In the genomic region with DNA sequence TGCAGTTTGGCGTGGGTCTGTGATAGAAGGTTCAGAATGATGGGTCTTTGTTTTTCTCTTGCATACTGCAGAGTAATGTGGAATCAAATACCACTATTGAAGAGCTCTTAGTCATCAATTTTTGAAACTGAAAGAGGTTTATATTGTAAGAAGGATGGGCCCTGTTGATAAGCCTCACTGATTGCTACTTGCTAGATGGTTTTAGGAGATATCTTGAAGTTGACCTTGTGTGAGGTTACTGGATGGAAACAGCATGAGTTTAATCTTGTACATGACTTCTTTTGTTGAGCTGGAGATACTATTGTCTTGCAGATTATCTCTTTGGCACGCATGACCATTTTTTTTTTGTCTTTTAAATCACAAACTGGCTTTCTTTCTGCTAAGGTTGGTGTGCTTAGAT, we compare ENCODE assay signal across 11 cellular contexts. TPM values are rescaled to one million over a fixed set of nuclear protein-coding genes. Genes with fewer than 3 reads are reported as not detected.
DNase-seq lines count a peak whose midpoint lies in the region; ATAC-seq and TF ChIP-seq lines count a peak whose summit lies in the region.
"Had no signal": no experiment of that assay in that cellular context is flagged by ENCODE, and none has a peak within 500 bp of the region (broad histone marks: within the 10 kb centered on the region; RNA-seq: fewer than 3 reads in every experiment).

No MANE protein-coding gene starts in this region.

- POLR2A ChIA-PET in SK-N-SH (lab: Yijun Ruan, JAX) = no interaction called here

- H3K4me1 Mint-ChIP-seq in stimulated activated naive CD8-positive, alpha-beta T cell treated with anti-CD3 and anti-CD28 coated beads, Interleukin-15, amount 100 ng/mL, for 72 hours = peaks cover 16% of the 10 kb centered on the region
- H3K4me1 Mint-ChIP-seq in endothelial cell (ENCODE audit: unreplicated experiment) = peaks cover 12% of the 10 kb centered on the region

- H3F3A ChIP-seq in SK-N-SH (replicated peaks; ENCODE audit: insufficient read depth) = peaks cover 27% of the 10 kb centered on the region

- WGBS in SK-N-SH (ENCODE audit: low lambda C conversion rate) = 79% methylated on average over 2 of the region's 2 CpGs

- TF ChIP-seq EP300 in SK-N-SH (IDR thresholded peaks at IDR 0.05; ENCODE audit: borderline replicate concordance in 1 of 2, low read depth in 1 of 2, low read length in 1 of 2) = no peak

- no peaks in the 10 kb centered on the region for H3K36me3 Mint-ChIP-seq in activated naive CD4-positive, alpha-beta T cell treated with anti-CD3 and anti-CD28 coated beads, Interleukin-2, amount 50 U/mL, for 72 hours
- H3K36me3 Mint-ChIP-seq in endothelial cell (ENCODE audit: low read depth, unreplicated experiment) = peaks cover 4% of the 10 kb centered on the region

- H3K27ac ChIP-seq in SK-N-SH (ENCODE audit: low read depth in 2 of 2, low read length in 1 of 2) = peak overlapping the region in 1 of 2 experiments; percentile 1; a peak in 1 of 4 replicates

- H3K27me3 ChIP-seq in SK-N-SH (ENCODE audit: insufficient read depth) = no peaks in the 10 kb centered on the region

- TF ChIP-seq RAD21 in SK-N-SH (IDR thresholded peaks at IDR 0.05; ENCODE audit: low read length) = no peak

- H3K9me3 Mint-ChIP-seq in activated naive CD4-positive, alpha-beta T cell treated with anti-CD3 and anti-CD28 coated beads, Interleukin-2, amount 50 U/mL, for 72 hours = no peaks in the 10 kb centered on the region
- H3K9me3 Mint-ChIP-seq in stimulated activated naive CD8-positive, alpha-beta T cell treated with anti-CD3 and anti-CD28 coated beads, Interleukin-15, amount 100 ng/mL, for 72 hours = no peaks in the 10 kb centered on the region
- no peaks in the 10 kb centered on the region for H3K9me3 Mint-ChIP-seq in endothelial cell (ENCODE audit: unreplicated experiment)

- no peaks in the 10 kb centered on the region for H3K9me2 ChIP-seq in SK-N-SH

- TF ChIP-seq CTCF in SK-N-SH (IDR thresholded peaks at IDR 0.05) = no peak
- no peak for TF ChIP-seq CTCF in endothelial cell (IDR thresholded peaks at IDR 0.05; ENCODE audit: unreplicated experiment)

- H3K9ac ChIP-seq in SK-N-SH = no peak overlapping the region

- ATAC-seq in activated naive CD4-positive, alpha-beta T cell treated with anti-CD3 and anti-CD28 coated beads, Interleukin-2, amount 50 U/mL, for 72 hours = peak; percentile 37 to 73
- ATAC-seq in HG02943 (IDR thresholded peaks at IDR 0.05; ENCODE audit: low read depth, unreplicated experiment) = peak; percentile 66
- ATAC-seq in stimulated activated naive CD8-positive, alpha-beta T cell treated with anti-CD3 and anti-CD28 coated beads, Interleukin-15, amount 100 ng/mL, for 72 hours = peak; percentile 68
- ATAC-seq: HCT116 had no signal

- H3K4me1 ChIP-seq in SK-N-SH (ENCODE audit: control insufficient read depth in 1 of 2, insufficient read depth in 2 of 2, low read depth in 1 of 2, low read length in 1 of 2) = peaks cover 9 to 25% of the 10 kb centered on the region in 2 experiments

- CTCF ChIA-PET in SK-N-SH (lab: Yijun Ruan, JAX) = interaction anchor here (1.2 kb wide), 1 partner anchor 192 kb away, joined by 3 read pairs; no protein-coding TSS in a partner anchor

- H3K79me2 ChIP-seq in SK-N-SH (ENCODE audit: insufficient read depth) = peaks cover 77% of the 10 kb centered on the region

- H3K4me3 ChIP-seq in SK-N-SH (ENCODE audit: low read depth in 2 of 2, low read length in 1 of 2) = no peak overlapping the region

- no peaks in the 10 kb centered on the region for H4K20me1 ChIP-seq in SK-N-SH (ENCODE audit: insufficient read depth)

- peaks cover 0 to 13% of the 10 kb centered on the region in 2 experiments for H3K36me3 ChIP-seq in SK-N-SH (replicated peaks in 1 of 2; ENCODE audit: control insufficient read depth in 1 of 2, insufficient read depth in 2 of 2, low read length in 1 of 2)

- H3K27ac Mint-ChIP-seq in activated naive CD4-positive, alpha-beta T cell treated with anti-CD3 and anti-CD28 coated beads, Interleukin-2, amount 50 U/mL, for 72 hours = no peak overlapping the region
- H3K27ac Mint-ChIP-seq in stimulated activated naive CD8-positive, alpha-beta T cell treated with anti-CD3 and anti-CD28 coated beads, Interleukin-15, amount 100 ng/mL, for 72 hours = peak overlapping the region in 1 of 2 donors; percentile 5
- no peak overlapping the region for H3K27ac Mint-ChIP-seq in endothelial cell (ENCODE audit: unreplicated experiment)

- H3K9me3 ChIP-seq in SK-N-SH = no peaks in the 10 kb centered on the region

- no peak overlapping the region for H3K4me3 Mint-ChIP-seq in stimulated activated naive CD8-positive, alpha-beta T cell treated with anti-CD3 and anti-CD28 coated beads, Interleukin-15, amount 100 ng/mL, for 72 hours
- H3K4me3 Mint-ChIP-seq in endothelial cell (ENCODE audit: unreplicated experiment) = no peak overlapping the region

- no peak for DNase-seq in activated naive CD4-positive, alpha-beta T cell treated with anti-CD3 and anti-CD28 coated beads, Interleukin-2, amount 50 U/mL, for 72 hours (ENCODE audit: low spot score in 2 of 2)
- no peak for DNase-seq in activated naive CD4-positive, alpha-beta T cell treated with anti-CD3 and anti-CD28 coated beads, Interleukin-2, amount 50 U/mL, for 16 hours
- no peak for DNase-seq in SK-N-SH
- DNase-seq in stimulated activated naive CD8-positive, alpha-beta T cell treated with anti-CD3 and anti-CD28 coated beads, Interleukin-15, amount 100 ng/mL, for 72 hours = no peak
- no peak for DNase-seq in endothelial cell (ENCODE audit: low spot score)
- no peak for DNase-seq in DMS153 (lab: John Stamatoyannopoulos, UW)
- no peak for DNase-seq in SW480 (ENCODE audit: low spot score)
- DNase-seq: activated CD4-positive, alpha-beta T cell treated with anti-CD3 and anti-CD28 coated beads, Interleukin-2, amount 50 U/mL, for 48 hours; NCI-H524 had no signal

- H3K27me3 Mint-ChIP-seq in stimulated activated naive CD8-positive, alpha-beta T cell treated with anti-CD3 and anti-CD28 coated beads, Interleukin-15, amount 100 ng/mL, for 72 hours = no peaks in the 10 kb centered on the region
- peaks cover 4% of the 10 kb centered on the region for H3K27me3 Mint-ChIP-seq in endothelial cell (ENCODE audit: unreplicated experiment)

- H3K4me2 ChIP-seq in SK-N-SH = peak overlapping the region; percentile 8; the same call in 1 of the 2 replicates

- H2AFZ ChIP-seq in SK-N-SH (ENCODE audit: low read depth) = no peak overlapping the region

TF ChIP-seq in SK-N-SH, 30 proteins besides CTCF, POLR2A, EP300 and RAD21:
- no peak for TF ChIP-seq GATA2 (CRISPR knock-in tag; IDR thresholded peaks at IDR 0.05)
- TF ChIP-seq TAF1 (IDR thresholded peaks at IDR 0.05; ENCODE audit: borderline replicate concordance, low read depth, low read length) = no peak
- no peak for TF ChIP-seq NFIC (IDR thresholded peaks at IDR 0.05; ENCODE audit: borderline replicate concordance)
- no peak for TF ChIP-seq GABPA (IDR thresholded peaks at IDR 0.05; ENCODE audit: low read depth)
- TF ChIP-seq, protein P1, sequence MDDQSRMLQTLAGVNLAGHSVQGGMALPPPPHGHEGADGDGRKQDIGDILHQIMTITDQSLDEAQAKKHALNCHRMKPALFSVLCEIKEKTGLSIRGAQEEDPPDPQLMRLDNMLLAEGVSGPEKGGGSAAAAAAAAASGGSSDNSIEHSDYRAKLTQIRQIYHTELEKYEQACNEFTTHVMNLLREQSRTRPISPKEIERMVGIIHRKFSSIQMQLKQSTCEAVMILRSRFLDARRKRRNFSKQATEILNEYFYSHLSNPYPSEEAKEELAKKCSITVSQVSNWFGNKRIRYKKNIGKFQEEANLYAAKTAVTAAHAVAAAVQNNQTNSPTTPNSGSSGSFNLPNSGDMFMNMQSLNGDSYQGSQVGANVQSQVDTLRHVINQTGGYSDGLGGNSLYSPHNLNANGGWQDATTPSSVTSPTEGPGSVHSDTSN (IDR thresholded peaks at IDR 0.05) = no peak
- no peak for TF ChIP-seq SMC3 (IDR thresholded peaks at IDR 0.05; ENCODE audit: low read depth, low read length)
- TF ChIP-seq FOXJ3 (CRISPR knock-in tag; IDR thresholded peaks at IDR 0.05) = no peak
- no peak for TF ChIP-seq RFX5 (IDR thresholded peaks at IDR 0.05; ENCODE audit: low read length)

RNA-seq across cellular contexts. Expression of a gene that starts 13.8 kb away (rescaled TPM):
- 10 to 100 TPM; 15.1 to 18.4 TPM for total RNA-seq in activated naive CD4-positive, alpha-beta T cell treated with anti-CD3 and anti-CD28 coated beads, Interleukin-2, amount 50 U/mL, for 72 hours
- polyA plus RNA-seq in SK-N-SH (2012; rRNA removed) = 12.1 and 13.2 TPM in 2 replicates
- 11.8 and 12.8 TPM in 2 replicates for polyA plus RNA-seq in SK-N-SH (2012; cell fraction: cytosol; rRNA removed)
- polyA plus RNA-seq in SK-N-SH (2012; cell fraction: nucleus; rRNA removed) = 37.6 and 42.3 TPM in 2 replicates
- 87.9 TPM for total RNA-seq in endothelial cell (ENCODE audit: unreplicated experiment)
